18 cellular contexts compared by ENCODE assay signal in genomic region chr9:38332625-38333024, GRCh38. TPM values are rescaled to one million over a fixed set of nuclear protein-coding genes. Genes with fewer than 3 reads are reported as not detected.
DNase-seq lines count a peak whose midpoint lies in the region; ATAC-seq, FAIRE-seq and TF ChIP-seq lines count a peak whose summit lies in the region.
"Had no signal": no experiment of that assay in that cellular context is flagged by ENCODE, and none has a peak within 500 bp of the region (broad histone marks: within the 10 kb centered on the region; RNA-seq: fewer than 3 reads in every experiment).

No MANE protein-coding gene starts in this region.

- no peak overlapping the region for H3K18ac ChIP-seq in neuronal stem cell (ENCODE audit: low read length)

- peak; percentile 27 for DNase-seq in activated CD8-positive, alpha-beta memory T cell treated with anti-CD3 and anti-CD28 coated beads, Interleukin-2, amount 10 ng/mL, durations not matched to agents 7 days and 5 days
- DNase-seq in activated CD8-positive, alpha-beta memory T cell treated with anti-CD3 and anti-CD28 coated beads, Interleukin-2, amount 50 U/mL, for 4 hours, result no peak
- DNase-seq in bronchial epithelial cell (ENCODE audit: low read depth) (no peak), neuronal stem cell (ENCODE audit: low spot score) (no peak), RWPE1 (ENCODE audit: low spot score) (no peak)
- no peak for DNase-seq in activated T-cell treated with anti-CD3 and anti-CD28 coated beads, Interleukin-2, amount 50 U/mL, for 24 hours
- DNase-seq: 8988T; CD4-positive, alpha-beta memory T cell; DMS153; DMS79; GDM1 had no signal

- no peak overlapping the region for H4K91ac ChIP-seq in neuronal stem cell (ENCODE audit: low read depth, low read length, poor library complexity)

- no peaks in the 10 kb centered on the region for H3K9me3 Mint-ChIP-seq in activated CD8-positive, alpha-beta memory T cell treated with anti-CD3 and anti-CD28 coated beads, Interleukin-2, amount 10 ng/mL, durations not matched to agents 7 days and 5 days (ENCODE audit: low read depth)
- H3K9me3 Mint-ChIP-seq in activated T-cell treated with anti-CD3 and anti-CD28 coated beads, Interleukin-2, amount 50 U/mL, for 24 hours, result no peaks in the 10 kb centered on the region
- H3K9me3 Mint-ChIP-seq: CD4-positive, alpha-beta memory T cell had no signal

- POLR2A ChIA-PET in RWPE1 (lab: Yijun Ruan, JAX; ENCODE audit: low non-redundant PET), result no interaction called here

- ATAC-seq in activated CD8-positive, alpha-beta memory T cell treated with anti-CD3 and anti-CD28 coated beads, Interleukin-2, amount 10 ng/mL, durations not matched to agents 7 days and 5 days, result no peak
- no peak for ATAC-seq in HG03045 (IDR thresholded peaks at IDR 0.05; ENCODE audit: unreplicated experiment)

- no peak overlapping the region for H2BK12ac ChIP-seq in neuronal stem cell (ENCODE audit: low read length)

- H3K23ac ChIP-seq in neuronal stem cell (ENCODE audit: low read depth, low read length, poor library complexity), result no peak overlapping the region

- H2BK5ac ChIP-seq in neuronal stem cell (ENCODE audit: low read length), result no peak overlapping the region

- H3K27me3 ChIP-seq in bronchial epithelial cell (ENCODE audit: control insufficient read depth, insufficient read depth, low read length) (peaks cover 4% of the 10 kb centered on the region), neuronal stem cell (ENCODE audit: control insufficient read depth in 3 of 3, insufficient read depth in 3 of 3, low read depth in 1 of 3, low read length in 3 of 3) (peaks cover 0 to 11% (median 0%) of the 10 kb centered on the region in 3 experiments)
- H3K27me3 ChIP-seq: BLaER1 had no signal

- no peak overlapping the region for H4K8ac ChIP-seq in neuronal stem cell (ENCODE audit: low read depth, low read length)

- no peak overlapping the region for H3K9ac ChIP-seq in neuronal stem cell (ENCODE audit: low read depth, low read length, poor library complexity)
- H3K9ac ChIP-seq: BLaER1, GM23248 had no signal

- no peaks in the 10 kb centered on the region for H3K36me3 Mint-ChIP-seq in activated CD8-positive, alpha-beta memory T cell treated with anti-CD3 and anti-CD28 coated beads, Interleukin-2, amount 10 ng/mL, durations not matched to agents 7 days and 5 days
- H3K36me3 Mint-ChIP-seq in activated T-cell treated with anti-CD3 and anti-CD28 coated beads, Interleukin-2, amount 50 U/mL, for 24 hours (ENCODE audit: low read depth), result no peaks in the 10 kb centered on the region
- H3K36me3 Mint-ChIP-seq: CD14-positive monocyte; CD4-positive, alpha-beta memory T cell had no signal

- no peaks in the 10 kb centered on the region for H3K36me3 ChIP-seq in bronchial epithelial cell (ENCODE audit: control insufficient read depth, insufficient read depth, low read length)
- H3K36me3 ChIP-seq in neuronal stem cell (replicated peaks in 1 of 2; ENCODE audit: control insufficient read depth in 2 of 2, insufficient read depth in 2 of 2, low read length in 2 of 2), result no peaks in the 10 kb centered on the region
- H3K36me3 ChIP-seq: BLaER1, HAP-1 had no signal

- H3K14ac ChIP-seq in neuronal stem cell (ENCODE audit: low read length), result peak overlapping the region; percentile 6

- peaks cover 3 to 9% of the 10 kb centered on the region in 2 donors for H3K4me1 ChIP-seq in neuronal stem cell (ENCODE audit: control insufficient read depth in 2 of 2, insufficient read depth in 1 of 2, low read depth in 1 of 2, low read length in 2 of 2)
- H3K4me1 ChIP-seq: BLaER1 had no signal

- FAIRE-seq in bronchial epithelial cell (lab: Jason Lieb, UNC), result peak; percentile 7
- FAIRE-seq: GM19239 had no signal

- no peaks in the 10 kb centered on the region for H3K79me1 ChIP-seq in neuronal stem cell (ENCODE audit: low read depth, low read length)

- no peak overlapping the region for H3K27ac Mint-ChIP-seq in activated CD8-positive, alpha-beta memory T cell treated with anti-CD3 and anti-CD28 coated beads, Interleukin-2, amount 10 ng/mL, durations not matched to agents 7 days and 5 days
- no peak overlapping the region for H3K27ac Mint-ChIP-seq in activated T-cell treated with anti-CD3 and anti-CD28 coated beads, Interleukin-2, amount 50 U/mL, for 24 hours
- H3K27ac Mint-ChIP-seq: CD14-positive monocyte; CD4-positive, alpha-beta memory T cell had no signal

- no peaks in the 10 kb centered on the region for H3K9me3 ChIP-seq in neuronal stem cell (replicated peaks in 1 of 2; ENCODE audit: control insufficient read depth in 2 of 2, insufficient read depth in 1 of 2, low read depth in 1 of 2, low read length in 2 of 2)
- H3K9me3 ChIP-seq: BLaER1, HAP-1 had no signal

- H3K4me3 ChIP-seq in bronchial epithelial cell (ENCODE audit: low read depth, low read length), result no peak overlapping the region
- no peak overlapping the region for H3K4me3 ChIP-seq in neuronal stem cell (ENCODE audit: low read length in 2 of 2)
- H3K4me3 ChIP-seq: BLaER1, GM23248, HAP-1 had no signal

- H2AFZ ChIP-seq in neuronal stem cell (ENCODE audit: low read length), result no peak overlapping the region
- H2AFZ ChIP-seq: GM23248 had no signal

- no peak overlapping the region for H3K4me2 ChIP-seq in neuronal stem cell (ENCODE audit: insufficient read depth, low read length, poor library complexity, severe bottlenecking)
- H3K4me2 ChIP-seq: BLaER1 had no signal

- H3K4me1 Mint-ChIP-seq in activated CD8-positive, alpha-beta memory T cell treated with anti-CD3 and anti-CD28 coated beads, Interleukin-2, amount 10 ng/mL, durations not matched to agents 7 days and 5 days, result no peaks in the 10 kb centered on the region
- no peaks in the 10 kb centered on the region for H3K4me1 Mint-ChIP-seq in activated T-cell treated with anti-CD3 and anti-CD28 coated beads, Interleukin-2, amount 50 U/mL, for 24 hours (ENCODE audit: low read depth)
- H3K4me1 Mint-ChIP-seq: CD14-positive monocyte; CD4-positive, alpha-beta memory T cell had no signal

- no peak overlapping the region for H3K4me3 Mint-ChIP-seq in activated CD8-positive, alpha-beta memory T cell treated with anti-CD3 and anti-CD28 coated beads, Interleukin-2, amount 10 ng/mL, durations not matched to agents 7 days and 5 days
- no peak overlapping the region for H3K4me3 Mint-ChIP-seq in activated T-cell treated with anti-CD3 and anti-CD28 coated beads, Interleukin-2, amount 50 U/mL, for 24 hours
- H3K4me3 Mint-ChIP-seq: CD14-positive monocyte; CD4-positive, alpha-beta memory T cell had no signal

- WGBS in neuronal stem cell (ENCODE audit: extremely low coverage in 2 of 2, insufficient read length in 2 of 2, insufficient replicate concordance in 1 of 2), 2 donors, result no CpG with 5 or more reads among the region's 4 CpGs

- CTCF ChIA-PET in activated CD8-positive, alpha-beta memory T cell treated with anti-CD3 and anti-CD28 coated beads, Interleukin-2, amount 10 ng/mL, durations not matched to agents 7 days and 5 days (lab: Charles Lee), result no interaction called here
- CTCF ChIA-PET in RWPE1 (lab: Yijun Ruan, JAX), result interaction anchor here (0.6 to 1.0 kb wide), 2 partner anchors 13 to 419 kb away, joined by 3 to 4 read pairs; no protein-coding TSS in a partner anchor

- H2BK15ac ChIP-seq in neuronal stem cell (ENCODE audit: low read length), result no peak overlapping the region

- TF ChIP-seq CTCF in bronchial epithelial cell (IDR thresholded peaks at IDR 0.05; ENCODE audit: insufficient read depth, low read length, severe bottlenecking), result no peak
- no peak for TF ChIP-seq CTCF in RWPE1 (conservative IDR thresholded peaks at IDR 0.05; ENCODE audit: low read depth)

- peaks cover 23% of the 10 kb centered on the region for H3K27me3 Mint-ChIP-seq in activated CD8-positive, alpha-beta memory T cell treated with anti-CD3 and anti-CD28 coated beads, Interleukin-2, amount 10 ng/mL, durations not matched to agents 7 days and 5 days
- H3K27me3 Mint-ChIP-seq in activated T-cell treated with anti-CD3 and anti-CD28 coated beads, Interleukin-2, amount 50 U/mL, for 24 hours, result peaks cover 8% of the 10 kb centered on the region

- H3K27ac ChIP-seq in neuronal stem cell (replicated peaks; ENCODE audit: low read length) (no peak overlapping the region), RWPE1 (no peak overlapping the region)
- H3K27ac ChIP-seq: BLaER1, GM23248, HL-60 had no signal

- no peak overlapping the region for H3K4ac ChIP-seq in neuronal stem cell (ENCODE audit: low read length)

- H2BK120ac ChIP-seq in neuronal stem cell (ENCODE audit: low read depth, low read length), result no peak overlapping the region

- H2AK5ac ChIP-seq in neuronal stem cell (ENCODE audit: low read depth, low read length), result no peak overlapping the region

RNA-seq across cellular contexts. Expression of gene ALDH1B1, which starts 59.9 kb away (rescaled TPM):
- total RNA-seq in activated CD8-positive, alpha-beta memory T cell treated with anti-CD3 and anti-CD28 coated beads, Interleukin-2, amount 10 ng/mL, durations not matched to agents 7 days and 5 days, result 10 to 100 TPM; 13.5 to 16.7 TPM
- total RNA-seq in bronchial epithelial cell, result 4.6 and 11.1 TPM in 2 replicates
- 24.0 TPM for polyA plus RNA-seq in neuronal stem cell (2013, experiment 1 of 2)
- 24.2 TPM for polyA plus RNA-seq in neuronal stem cell (2013, experiment 2 of 2)
